Comparison of ENCODE assay signal across 19 cellular contexts in the genomic region with DNA sequence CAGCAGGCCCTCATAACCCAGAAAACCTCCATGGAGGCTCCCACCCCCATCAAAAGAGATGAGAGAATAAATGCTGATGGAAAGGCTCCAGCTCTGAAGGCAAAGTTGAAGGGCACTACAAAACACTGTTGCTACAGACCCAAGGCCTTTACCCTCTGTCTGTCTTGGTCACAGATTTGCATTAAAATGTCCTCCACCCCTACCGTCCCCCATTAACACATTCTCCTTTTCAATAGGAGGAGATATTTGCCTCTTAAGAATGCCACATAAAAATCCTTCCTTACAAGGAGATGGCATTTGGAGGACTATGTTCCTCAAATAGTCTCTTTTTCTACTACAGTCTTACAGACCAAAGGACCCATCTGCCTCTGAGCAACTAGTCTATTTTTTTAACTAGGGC.
"Had no signal": no experiment of that assay in that cellular context is flagged by ENCODE, and none has a peak within 500 bp of the region (broad histone marks: within the 10 kb centered on the region; RNA-seq: fewer than 3 reads in every experiment).

No MANE protein-coding gene starts in this region.

- H3K27me3 Mint-ChIP-seq: effector memory CD8-positive, alpha-beta T cell had no signal

- H2AFZ ChIP-seq: hepatocyte had no signal

- H3K27ac ChIP-seq: esophagus squamous epithelium, hepatocyte, ovary, right atrium auricular region, skin epidermis, stomach, thoracic aorta, transverse colon had no signal

- H3K27ac Mint-ChIP-seq: dendritic cell treated with granulocyte-macrophage colony-stimulating factor and Interleukin-4, amounts not matched to agents 40 ng/mL and 50 ng/mL, for 4 days; effector memory CD8-positive, alpha-beta T cell; naive thymus-derived CD8-positive, alpha-beta T cell had no signal

- H3K9me3 ChIP-seq: esophagus squamous epithelium, mucosa of descending colon, ovary, right atrium auricular region, sigmoid colon, thoracic aorta, transverse colon had no signal

- H3K36me3 Mint-ChIP-seq: naive thymus-derived CD8-positive, alpha-beta T cell had no signal

- H3K27me3 ChIP-seq: esophagus squamous epithelium, hepatocyte, ovary, right atrium auricular region, sigmoid colon, stomach, transverse colon had no signal

- H3K4me3 ChIP-seq: esophagus squamous epithelium, hepatocyte, mucosa of descending colon, ovary, right atrium auricular region, sigmoid colon, skin epidermis, stomach, thoracic aorta, transverse colon had no signal

- H3K4me3 Mint-ChIP-seq: dendritic cell treated with granulocyte-macrophage colony-stimulating factor and Interleukin-4, amounts not matched to agents 40 ng/mL and 50 ng/mL, for 4 days; effector memory CD8-positive, alpha-beta T cell; naive thymus-derived CD8-positive, alpha-beta T cell had no signal

- ATAC-seq: effector memory CD8-positive, alpha-beta T cell; left lobe of liver; mucosa of descending colon; naive thymus-derived CD8-positive, alpha-beta T cell had no signal

- H3K36me3 ChIP-seq: esophagus squamous epithelium, ovary, right atrium auricular region, sigmoid colon, stomach, thoracic aorta, transverse colon had no signal

- DNase-seq: effector memory CD8-positive, alpha-beta T cell; esophagus squamous epithelium; foreskin fibroblast; islet precursor cell; mammary epithelial cell; mucosa of descending colon; naive thymus-derived CD8-positive, alpha-beta T cell; ovary; sigmoid colon; stimulated activated naive CD4-positive, alpha-beta T cell; stomach; substantia nigra; transverse colon had no signal

- H3K79me2 ChIP-seq: hepatocyte had no signal

- H3K9me3 Mint-ChIP-seq: dendritic cell treated with granulocyte-macrophage colony-stimulating factor and Interleukin-4, amounts not matched to agents 40 ng/mL and 50 ng/mL, for 4 days; effector memory CD8-positive, alpha-beta T cell had no signal

- H3K4me1 ChIP-seq: esophagus squamous epithelium, right atrium auricular region had no signal

- H3K4me1 Mint-ChIP-seq: naive thymus-derived CD8-positive, alpha-beta T cell had no signal

- H3K4me2 ChIP-seq: hepatocyte had no signal
